In the genomic region with DNA sequence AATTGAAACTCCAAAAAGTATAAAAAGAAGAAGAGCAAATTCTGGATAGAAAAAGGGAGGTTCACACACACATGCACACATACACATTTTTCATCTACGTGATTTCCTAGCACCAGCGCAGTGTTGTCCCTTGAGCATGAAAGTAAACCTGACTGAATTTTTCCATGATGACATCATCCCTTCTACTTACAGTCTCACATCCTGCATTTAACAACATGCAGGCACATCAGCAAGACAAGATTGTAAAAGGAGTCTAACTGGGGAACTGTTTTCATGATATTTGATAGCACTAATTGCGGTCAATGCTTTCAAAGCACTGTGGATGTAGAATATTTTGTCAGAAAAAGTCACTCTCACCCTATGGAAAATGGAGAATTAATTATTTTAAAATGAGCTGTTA, we compare ENCODE assay signal across 1 cellular context.
TF ChIP-seq lines count a peak whose summit lies in the region.

No MANE protein-coding gene starts in this region.

TF ChIP-seq in K562, 482 proteins besides CTCF, POLR2A, EP300 and RAD21:
- TF ChIP-seq, protein P1, sequence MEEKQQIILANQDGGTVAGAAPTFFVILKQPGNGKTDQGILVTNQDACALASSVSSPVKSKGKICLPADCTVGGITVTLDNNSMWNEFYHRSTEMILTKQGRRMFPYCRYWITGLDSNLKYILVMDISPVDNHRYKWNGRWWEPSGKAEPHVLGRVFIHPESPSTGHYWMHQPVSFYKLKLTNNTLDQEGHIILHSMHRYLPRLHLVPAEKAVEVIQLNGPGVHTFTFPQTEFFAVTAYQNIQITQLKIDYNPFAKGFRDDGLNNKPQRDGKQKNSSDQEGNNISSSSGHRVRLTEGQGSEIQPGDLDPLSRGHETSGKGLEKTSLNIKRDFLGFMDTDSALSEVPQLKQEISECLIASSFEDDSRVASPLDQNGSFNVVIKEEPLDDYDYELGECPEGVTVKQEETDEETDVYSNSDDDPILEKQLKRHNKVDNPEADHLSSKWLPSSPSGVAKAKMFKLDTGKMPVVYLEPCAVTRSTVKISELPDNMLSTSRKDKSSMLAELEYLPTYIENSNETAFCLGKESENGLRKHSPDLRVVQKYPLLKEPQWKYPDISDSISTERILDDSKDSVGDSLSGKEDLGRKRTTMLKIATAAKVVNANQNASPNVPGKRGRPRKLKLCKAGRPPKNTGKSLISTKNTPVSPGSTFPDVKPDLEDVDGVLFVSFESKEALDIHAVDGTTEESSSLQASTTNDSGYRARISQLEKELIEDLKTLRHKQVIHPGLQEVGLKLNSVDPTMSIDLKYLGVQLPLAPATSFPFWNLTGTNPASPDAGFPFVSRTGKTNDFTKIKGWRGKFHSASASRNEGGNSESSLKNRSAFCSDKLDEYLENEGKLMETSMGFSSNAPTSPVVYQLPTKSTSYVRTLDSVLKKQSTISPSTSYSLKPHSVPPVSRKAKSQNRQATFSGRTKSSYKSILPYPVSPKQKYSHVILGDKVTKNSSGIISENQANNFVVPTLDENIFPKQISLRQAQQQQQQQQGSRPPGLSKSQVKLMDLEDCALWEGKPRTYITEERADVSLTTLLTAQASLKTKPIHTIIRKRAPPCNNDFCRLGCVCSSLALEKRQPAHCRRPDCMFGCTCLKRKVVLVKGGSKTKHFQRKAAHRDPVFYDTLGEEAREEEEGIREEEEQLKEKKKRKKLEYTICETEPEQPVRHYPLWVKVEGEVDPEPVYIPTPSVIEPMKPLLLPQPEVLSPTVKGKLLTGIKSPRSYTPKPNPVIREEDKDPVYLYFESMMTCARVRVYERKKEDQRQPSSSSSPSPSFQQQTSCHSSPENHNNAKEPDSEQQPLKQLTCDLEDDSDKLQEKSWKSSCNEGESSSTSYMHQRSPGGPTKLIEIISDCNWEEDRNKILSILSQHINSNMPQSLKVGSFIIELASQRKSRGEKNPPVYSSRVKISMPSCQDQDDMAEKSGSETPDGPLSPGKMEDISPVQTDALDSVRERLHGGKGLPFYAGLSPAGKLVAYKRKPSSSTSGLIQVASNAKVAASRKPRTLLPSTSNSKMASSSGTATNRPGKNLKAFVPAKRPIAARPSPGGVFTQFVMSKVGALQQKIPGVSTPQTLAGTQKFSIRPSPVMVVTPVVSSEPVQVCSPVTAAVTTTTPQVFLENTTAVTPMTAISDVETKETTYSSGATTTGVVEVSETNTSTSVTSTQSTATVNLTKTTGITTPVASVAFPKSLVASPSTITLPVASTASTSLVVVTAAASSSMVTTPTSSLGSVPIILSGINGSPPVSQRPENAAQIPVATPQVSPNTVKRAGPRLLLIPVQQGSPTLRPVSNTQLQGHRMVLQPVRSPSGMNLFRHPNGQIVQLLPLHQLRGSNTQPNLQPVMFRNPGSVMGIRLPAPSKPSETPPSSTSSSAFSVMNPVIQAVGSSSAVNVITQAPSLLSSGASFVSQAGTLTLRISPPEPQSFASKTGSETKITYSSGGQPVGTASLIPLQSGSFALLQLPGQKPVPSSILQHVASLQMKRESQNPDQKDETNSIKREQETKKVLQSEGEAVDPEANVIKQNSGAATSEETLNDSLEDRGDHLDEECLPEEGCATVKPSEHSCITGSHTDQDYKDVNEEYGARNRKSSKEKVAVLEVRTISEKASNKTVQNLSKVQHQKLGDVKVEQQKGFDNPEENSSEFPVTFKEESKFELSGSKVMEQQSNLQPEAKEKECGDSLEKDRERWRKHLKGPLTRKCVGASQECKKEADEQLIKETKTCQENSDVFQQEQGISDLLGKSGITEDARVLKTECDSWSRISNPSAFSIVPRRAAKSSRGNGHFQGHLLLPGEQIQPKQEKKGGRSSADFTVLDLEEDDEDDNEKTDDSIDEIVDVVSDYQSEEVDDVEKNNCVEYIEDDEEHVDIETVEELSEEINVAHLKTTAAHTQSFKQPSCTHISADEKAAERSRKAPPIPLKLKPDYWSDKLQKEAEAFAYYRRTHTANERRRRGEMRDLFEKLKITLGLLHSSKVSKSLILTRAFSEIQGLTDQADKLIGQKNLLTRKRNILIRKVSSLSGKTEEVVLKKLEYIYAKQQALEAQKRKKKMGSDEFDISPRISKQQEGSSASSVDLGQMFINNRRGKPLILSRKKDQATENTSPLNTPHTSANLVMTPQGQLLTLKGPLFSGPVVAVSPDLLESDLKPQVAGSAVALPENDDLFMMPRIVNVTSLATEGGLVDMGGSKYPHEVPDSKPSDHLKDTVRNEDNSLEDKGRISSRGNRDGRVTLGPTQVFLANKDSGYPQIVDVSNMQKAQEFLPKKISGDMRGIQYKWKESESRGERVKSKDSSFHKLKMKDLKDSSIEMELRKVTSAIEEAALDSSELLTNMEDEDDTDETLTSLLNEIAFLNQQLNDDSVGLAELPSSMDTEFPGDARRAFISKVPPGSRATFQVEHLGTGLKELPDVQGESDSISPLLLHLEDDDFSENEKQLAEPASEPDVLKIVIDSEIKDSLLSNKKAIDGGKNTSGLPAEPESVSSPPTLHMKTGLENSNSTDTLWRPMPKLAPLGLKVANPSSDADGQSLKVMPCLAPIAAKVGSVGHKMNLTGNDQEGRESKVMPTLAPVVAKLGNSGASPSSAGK (IDR thresholded peaks at IDR 0.05), result no peak
- TF ChIP-seq ATF7 (IDR thresholded peaks at IDR 0.05), result peak; percentile 84
- TF ChIP-seq FOSL1 (tag; conservative IDR thresholded peaks at IDR 0.05), result 0 out of 2 replicates have a peak, but pooled peaks have one; percentile 17
- peak in 1 of 2 experiments; percentile 23; a peak in 1 of 4 replicates for TF ChIP-seq NRF1 (conservative IDR thresholded peaks at IDR 0.05 in 1 of 2, IDR thresholded peaks at IDR 0.05 in 1 of 2)
- TF ChIP-seq, protein P2, sequence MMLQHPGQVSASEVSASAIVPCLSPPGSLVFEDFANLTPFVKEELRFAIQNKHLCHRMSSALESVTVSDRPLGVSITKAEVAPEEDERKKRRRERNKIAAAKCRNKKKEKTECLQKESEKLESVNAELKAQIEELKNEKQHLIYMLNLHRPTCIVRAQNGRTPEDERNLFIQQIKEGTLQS (IDR thresholded peaks at IDR 0.05), result peak; percentile 90
- TF ChIP-seq, protein P2 (CRISPR knock-in tag; conservative IDR thresholded peaks at IDR 0.05), result no peak
- peak; percentile 83 for TF ChIP-seq JUND (IDR thresholded peaks at IDR 0.05; ENCODE audit: borderline replicate concordance, low read depth, low read length)
- peak; percentile 56; the same call in 1 of the 3 replicates for TF ChIP-seq JUND (tag; IDR thresholded peaks at IDR 0.05; ENCODE audit: borderline replicate concordance, low read depth, low read length)
- TF ChIP-seq JUN (IDR thresholded peaks at IDR 0.05; ENCODE audit: borderline replicate concordance, low read depth, low read length), result peak; percentile 59; the same call in 1 of the 2 replicates
- TF ChIP-seq JUN (CRISPR knock-in tag; IDR thresholded peaks at IDR 0.05; ENCODE audit: borderline replicate concordance), result no peak
- TF ChIP-seq HDAC8 (tag; IDR thresholded peaks at IDR 0.05), result no peak
